Comparison of ENCODE assay signal across 1 cellular context in the genomic region with DNA sequence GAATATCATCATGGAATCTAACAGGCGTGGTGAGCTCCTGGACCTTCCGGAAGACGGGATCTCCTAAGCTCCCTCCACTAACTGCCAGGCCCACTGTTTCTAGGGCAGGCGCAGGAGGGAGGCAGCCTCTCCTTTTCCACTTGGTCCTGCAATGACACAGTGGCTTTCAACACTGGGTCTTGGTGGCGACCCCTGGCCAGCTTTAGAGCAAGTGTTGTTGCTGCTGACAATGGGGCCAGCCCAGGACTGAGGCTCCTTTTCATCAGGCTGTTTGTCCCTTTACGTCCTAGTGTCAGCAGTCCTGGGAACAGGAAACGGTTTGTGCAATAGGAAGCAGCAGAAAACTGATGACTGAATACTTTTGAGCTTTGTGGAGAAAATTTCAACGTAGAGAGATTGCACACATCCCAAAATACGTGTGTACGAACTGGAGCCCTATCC.
TF ChIP-seq lines count a peak whose summit lies in the region.

No MANE protein-coding gene starts in this region.

TF ChIP-seq in HepG2, 621 proteins besides CTCF, POLR2A, EP300 and RAD21 (continued from another document):
- peak; percentile 36; the same call in 1 of the 2 replicates for TF ChIP-seq SNAPC4 (CRISPR knock-in tag; IDR thresholded peaks at IDR 0.05)
- peak; percentile 84 to 90 for TF ChIP-seq MAFK (conservative IDR thresholded peaks at IDR 0.05 in 1 of 2, IDR thresholded peaks at IDR 0.05 in 1 of 2; ENCODE audit: low read length in 2 of 2)
- TF ChIP-seq HNF4G (IDR thresholded peaks at IDR 0.05; ENCODE audit: borderline replicate concordance, low read depth, low read length): no peak
- TF ChIP-seq HNF4G (CRISPR knock-in tag; IDR thresholded peaks at IDR 0.05; ENCODE audit: borderline replicate concordance, low read depth): no peak
- TF ChIP-seq ZNF737 (CRISPR knock-in tag; IDR thresholded peaks at IDR 0.05; ENCODE audit: borderline replicate concordance): no peak
- peak; percentile 76 for TF ChIP-seq CEBPB (IDR thresholded peaks at IDR 0.05; ENCODE audit: borderline replicate concordance, low read depth, low read length)
- TF ChIP-seq MAZ (IDR thresholded peaks at IDR 0.05; ENCODE audit: borderline replicate concordance, low read depth, low read length): no peak
- no peak for TF ChIP-seq MAZ (CRISPR knock-in tag; IDR thresholded peaks at IDR 0.05; ENCODE audit: low read depth)
- peak; percentile 42 for TF ChIP-seq ZFX (CRISPR knock-in tag; IDR thresholded peaks at IDR 0.05; ENCODE audit: low read depth)
- 0 out of 2 replicates have a peak, but pooled peaks have one; percentile 12 for TF ChIP-seq ELF1 (CRISPR knock-in tag; IDR thresholded peaks at IDR 0.05)
- TF ChIP-seq, protein P1, sequence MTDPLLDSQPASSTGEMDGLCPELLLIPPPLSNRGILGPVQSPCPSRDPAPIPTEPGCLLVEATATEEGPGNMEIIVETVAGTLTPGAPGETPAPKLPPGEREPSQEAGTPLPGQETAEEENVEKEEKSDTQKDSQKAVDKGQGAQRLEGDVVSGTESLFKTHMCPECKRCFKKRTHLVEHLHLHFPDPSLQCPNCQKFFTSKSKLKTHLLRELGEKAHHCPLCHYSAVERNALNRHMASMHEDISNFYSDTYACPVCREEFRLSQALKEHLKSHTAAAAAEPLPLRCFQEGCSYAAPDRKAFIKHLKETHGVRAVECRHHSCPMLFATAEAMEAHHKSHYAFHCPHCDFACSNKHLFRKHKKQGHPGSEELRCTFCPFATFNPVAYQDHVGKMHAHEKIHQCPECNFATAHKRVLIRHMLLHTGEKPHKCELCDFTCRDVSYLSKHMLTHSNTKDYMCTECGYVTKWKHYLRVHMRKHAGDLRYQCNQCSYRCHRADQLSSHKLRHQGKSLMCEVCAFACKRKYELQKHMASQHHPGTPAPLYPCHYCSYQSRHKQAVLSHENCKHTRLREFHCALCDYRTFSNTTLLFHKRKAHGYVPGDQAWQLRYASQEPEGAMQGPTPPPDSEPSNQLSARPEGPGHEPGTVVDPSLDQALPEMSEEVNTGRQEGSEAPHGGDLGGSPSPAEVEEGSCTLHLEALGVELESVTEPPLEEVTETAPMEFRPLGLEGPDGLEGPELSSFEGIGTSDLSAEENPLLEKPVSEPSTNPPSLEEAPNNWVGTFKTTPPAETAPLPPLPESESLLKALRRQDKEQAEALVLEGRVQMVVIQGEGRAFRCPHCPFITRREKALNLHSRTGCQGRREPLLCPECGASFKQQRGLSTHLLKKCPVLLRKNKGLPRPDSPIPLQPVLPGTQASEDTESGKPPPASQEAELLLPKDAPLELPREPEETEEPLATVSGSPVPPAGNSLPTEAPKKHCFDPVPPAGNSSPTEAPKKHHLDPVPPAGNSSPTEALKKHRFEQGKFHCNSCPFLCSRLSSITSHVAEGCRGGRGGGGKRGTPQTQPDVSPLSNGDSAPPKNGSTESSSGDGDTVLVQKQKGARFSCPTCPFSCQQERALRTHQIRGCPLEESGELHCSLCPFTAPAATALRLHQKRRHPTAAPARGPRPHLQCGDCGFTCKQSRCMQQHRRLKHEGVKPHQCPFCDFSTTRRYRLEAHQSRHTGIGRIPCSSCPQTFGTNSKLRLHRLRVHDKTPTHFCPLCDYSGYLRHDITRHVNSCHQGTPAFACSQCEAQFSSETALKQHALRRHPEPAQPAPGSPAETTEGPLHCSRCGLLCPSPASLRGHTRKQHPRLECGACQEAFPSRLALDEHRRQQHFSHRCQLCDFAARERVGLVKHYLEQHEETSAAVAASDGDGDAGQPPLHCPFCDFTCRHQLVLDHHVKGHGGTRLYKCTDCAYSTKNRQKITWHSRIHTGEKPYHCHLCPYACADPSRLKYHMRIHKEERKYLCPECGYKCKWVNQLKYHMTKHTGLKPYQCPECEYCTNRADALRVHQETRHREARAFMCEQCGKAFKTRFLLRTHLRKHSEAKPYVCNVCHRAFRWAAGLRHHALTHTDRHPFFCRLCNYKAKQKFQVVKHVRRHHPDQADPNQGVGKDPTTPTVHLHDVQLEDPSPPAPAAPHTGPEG (CRISPR knock-in tag; IDR thresholded peaks at IDR 0.05): 0 out of 2 replicates have a peak, but pooled peaks have one; percentile 15
- TF ChIP-seq SATB2 (CRISPR knock-in tag; IDR thresholded peaks at IDR 0.05): no peak
- peak; percentile 48; the same call in 1 of the 2 replicates for TF ChIP-seq SAP130 (CRISPR knock-in tag; IDR thresholded peaks at IDR 0.05; ENCODE audit: low read depth)
- TF ChIP-seq PLSCR1 (CRISPR knock-in tag; IDR thresholded peaks at IDR 0.05; ENCODE audit: borderline replicate concordance): no peak
- TF ChIP-seq SP5 (CRISPR knock-in tag; IDR thresholded peaks at IDR 0.05; ENCODE audit: borderline replicate concordance, low read depth): no peak
- TF ChIP-seq ZNF747 (CRISPR knock-in tag; IDR thresholded peaks at IDR 0.05; ENCODE audit: borderline replicate concordance): no peak
- TF ChIP-seq ZNF501 (CRISPR knock-in tag; IDR thresholded peaks at IDR 0.05): 0 out of 2 replicates have a peak, but pooled peaks have one; percentile 11
- TF ChIP-seq HOXD1 (CRISPR knock-in tag; IDR thresholded peaks at IDR 0.05): no peak
- no peak for TF ChIP-seq ZNF205 (CRISPR knock-in tag; IDR thresholded peaks at IDR 0.05)
- no peak for TF ChIP-seq ZNF678 (CRISPR knock-in tag; IDR thresholded peaks at IDR 0.05)
- no peak for TF ChIP-seq ZNF800 (CRISPR knock-in tag; IDR thresholded peaks at IDR 0.05)
- TF ChIP-seq ZNF567 (CRISPR knock-in tag; IDR thresholded peaks at IDR 0.05; ENCODE audit: borderline replicate concordance): no peak
TF ChIP-seq in HepG2: peak in this region for 48.
